In the genomic region with DNA sequence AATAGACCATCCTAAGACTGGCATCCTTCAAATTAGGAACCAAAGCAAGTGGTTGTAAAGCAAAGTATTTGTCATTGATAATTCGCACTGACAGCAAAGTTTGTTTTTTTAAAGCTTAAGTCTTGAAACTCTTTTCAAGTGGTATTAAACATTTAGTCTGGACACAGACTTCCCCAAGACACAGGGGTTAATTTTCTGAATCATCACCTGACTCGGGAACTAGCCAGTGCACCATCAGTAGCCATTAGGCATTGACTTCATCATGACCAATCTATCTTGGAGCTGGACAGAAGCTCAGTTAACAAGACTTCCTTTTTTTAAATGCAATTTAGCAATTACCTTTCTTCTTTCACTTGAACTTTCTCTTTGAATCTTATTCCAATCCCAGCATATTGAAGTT, we compare ENCODE assay signal across 1 cellular context.
TF ChIP-seq lines count a peak whose summit lies in the region.

No MANE protein-coding gene starts in this region.

TF ChIP-seq in IMR-90, 13 proteins besides CTCF, POLR2A, EP300 and RAD21:
- TF ChIP-seq BHLHE40 (IDR thresholded peaks at IDR 0.05; ENCODE audit: low read depth, low read length) (no peak), USF2 (IDR thresholded peaks at IDR 0.05; ENCODE audit: low read depth, low read length) (0 out of 2 replicates have a peak, but pooled peaks have one; percentile 46)
